ENCODE assay signal across 12 cellular contexts in genomic region chr1:46806196-46807020, GRCh38. TPM values are rescaled to one million over a fixed set of nuclear protein-coding genes. Genes with fewer than 3 reads are reported as not detected.
DNase-seq lines count a peak whose midpoint lies in the region; ATAC-seq, FAIRE-seq and TF ChIP-seq lines count a peak whose summit lies in the region.
"Had no signal": no experiment of that assay in that cellular context is flagged by ENCODE, and none has a peak within 500 bp of the region (broad histone marks: within the 10 kb centered on the region; RNA-seq: fewer than 3 reads in every experiment).

No MANE protein-coding gene starts in this region.

- CTCF ChIA-PET in MCF 10A (lab: Yijun Ruan, JAX) (interaction anchor here (0.6 to 2.2 kb wide), 7 partner anchors 19 to 373 kb away, joined by 3 to 8 read pairs (median 4); no protein-coding TSS in a partner anchor), mammary epithelial cell (lab: Charles Lee; ENCODE audit: low non-redundant PET) (no interaction called here)
- CTCF ChIA-PET in activated naive CD4-positive, alpha-beta T cell treated with anti-CD3 and anti-CD28 coated beads for 36 hours (lab: Charles Lee), result no interaction called here

- 53% methylated on average over 11 of the region's 13 CpGs for WGBS in mammary epithelial cell (ENCODE audit: low coverage, missing lambda C conversion rate)
- 45 to 59% methylated on average over 6 to 8 of the region's 13 CpGs for WGBS in gastroesophageal sphincter (ENCODE audit: low coverage in 1 of 2), 2 donors
- 44 to 49% methylated on average over 13 of the region's 13 CpGs for WGBS in pancreas, 2 donors

- no peaks in the 10 kb centered on the region for H4K20me1 ChIP-seq in mammary epithelial cell (ENCODE audit: insufficient read depth, low read length)

- no peak for TF ChIP-seq EP300 in gastroesophageal sphincter (IDR thresholded peaks at IDR 0.05)

- POLR2A ChIA-PET in MCF 10A (lab: Yijun Ruan, JAX), result interaction anchor here (0.9 to 2.0 kb wide), 10 partner anchors 8 to 88 kb away, joined by 3 to 20 read pairs (median 4); partner anchors contain the start of gene CYP4B1

- no peaks in the 10 kb centered on the region for H3K36me3 ChIP-seq in mammary epithelial cell (ENCODE audit: insufficient read depth, low read length)
- H3K36me3 ChIP-seq in gastroesophageal sphincter, result no peaks in the 10 kb centered on the region
- H3K36me3 ChIP-seq in pancreas, result no peaks in the 10 kb centered on the region
- H3K36me3 ChIP-seq in vagina, result no peaks in the 10 kb centered on the region

- H3K9me3 ChIP-seq in mammary epithelial cell (replicated peaks; ENCODE audit: insufficient read depth, low read length) (no peaks in the 10 kb centered on the region), gastroesophageal sphincter (peaks cover 0 to 7% (median 0%) of the 10 kb centered on the region in 3 donors), pancreas (no peaks in the 10 kb centered on the region), vagina (no peaks in the 10 kb centered on the region)
- H3K9me3 ChIP-seq: A549 had no signal

- H3K27ac Mint-ChIP-seq in MCF 10A (ENCODE audit: low read depth, unreplicated experiment), result no peak overlapping the region
- no peak overlapping the region for H3K27ac Mint-ChIP-seq in activated naive CD4-positive, alpha-beta T cell treated with anti-CD3 and anti-CD28 coated beads for 36 hours
- no peak overlapping the region for H3K27ac Mint-ChIP-seq in activated T-helper 2 cell treated with anti-CD3 and anti-CD28 coated beads, Interferon-gamma antibody, Interleukin-2, Interleukin-4, amounts not matched to agents 10 μg/mL and 5 μg/mL and 100 μg/mL, durations not matched to agents 14 hours and 24 hours and 36 hours
- H3K27ac Mint-ChIP-seq: WTC11 had no signal

- H3K4me2 ChIP-seq in mammary epithelial cell (ENCODE audit: insufficient read depth, low read depth, low read length), result no peak overlapping the region
- H3K4me2 ChIP-seq: A549 had no signal

- ATAC-seq in gastroesophageal sphincter (peak; percentile 93), pancreas (peak; percentile 38 to 76 (median 63)), HG02798 (IDR thresholded peaks at IDR 0.05; ENCODE audit: poor library complexity, unreplicated experiment) (no peak)
- ATAC-seq: Panc1, WTC11 had no signal

- H3K79me2 ChIP-seq in mammary epithelial cell (ENCODE audit: insufficient read depth, low read length), result no peaks in the 10 kb centered on the region

- DNase-seq in MCF 10A (ENCODE audit: unreplicated experiment) (peak; percentile 90), mammary epithelial cell (no peak), pancreas (peak in 3 of 6 donors; percentile 7 to 22 (median 22)), vagina (ENCODE audit: extremely low spot score in 2 of 2) (peak; percentile 74 to 97)
- DNase-seq in activated naive CD4-positive, alpha-beta T cell treated with anti-CD3 and anti-CD28 coated beads for 36 hours, result no peak
- DNase-seq in activated T-helper 2 cell treated with anti-CD3 and anti-CD28 coated beads, Interferon-gamma antibody, Interleukin-2, Interleukin-4, amounts not matched to agents 10 μg/mL and 5 μg/mL and 100 μg/mL, durations not matched to agents 14 hours and 24 hours and 36 hours (ENCODE audit: low spot score), result no peak
- DNase-seq: nucleus accumbens had no signal

- no peaks in the 10 kb centered on the region for H3K27me3 Mint-ChIP-seq in MCF 10A (ENCODE audit: insufficient read depth, unreplicated experiment)
- H3K27me3 Mint-ChIP-seq in activated naive CD4-positive, alpha-beta T cell treated with anti-CD3 and anti-CD28 coated beads for 36 hours (ENCODE audit: low read depth), result peaks cover 2% of the 10 kb centered on the region
- H3K27me3 Mint-ChIP-seq in activated T-helper 2 cell treated with anti-CD3 and anti-CD28 coated beads, Interferon-gamma antibody, Interleukin-2, Interleukin-4, amounts not matched to agents 10 μg/mL and 5 μg/mL and 100 μg/mL, durations not matched to agents 14 hours and 24 hours and 36 hours (ENCODE audit: low read depth), result no peaks in the 10 kb centered on the region

- dilution Hi-C loops in mammary epithelial cell (cut with HindIII; ENCODE audit: low sequenced_read_pairs), result loop anchor here (5.0 kb wide), 1 partner anchor 59 kb away; no protein-coding TSS in a partner anchor

- peaks cover 10% of the 10 kb centered on the region for H3K36me3 Mint-ChIP-seq in MCF 10A (ENCODE audit: insufficient read depth, unreplicated experiment)
- no peaks in the 10 kb centered on the region for H3K36me3 Mint-ChIP-seq in activated naive CD4-positive, alpha-beta T cell treated with anti-CD3 and anti-CD28 coated beads for 36 hours (ENCODE audit: low read depth)
- no peaks in the 10 kb centered on the region for H3K36me3 Mint-ChIP-seq in activated T-helper 2 cell treated with anti-CD3 and anti-CD28 coated beads, Interferon-gamma antibody, Interleukin-2, Interleukin-4, amounts not matched to agents 10 μg/mL and 5 μg/mL and 100 μg/mL, durations not matched to agents 14 hours and 24 hours and 36 hours (ENCODE audit: low read depth)

- H3K27ac ChIP-seq in mammary epithelial cell (ENCODE audit: insufficient read depth, low read depth, low read length) (no peak overlapping the region), gastroesophageal sphincter (peak overlapping the region; percentile 11 to 86 (median 81)), pancreas (no peak overlapping the region), vagina (peak overlapping the region; percentile 83)
- H3K27ac ChIP-seq: A549 had no signal

- intact Hi-C loops in MCF 10A (cut with micrococcal nuclease), result no loop called here
- intact Hi-C loops in mammary epithelial cell (cut with micrococcal nuclease), result no loop called here
- intact Hi-C loops in pancreas (cut with DNase I), result no loop called here
- intact Hi-C loops in vagina (cut with DNase I), result no loop called here
- intact Hi-C loops in activated naive CD4-positive, alpha-beta T cell treated with anti-CD3 and anti-CD28 coated beads for 36 hours (cut with micrococcal nuclease), result no loop called here
- intact Hi-C loops in activated T-helper 2 cell treated with anti-CD3 and anti-CD28 coated beads, Interferon-gamma antibody, Interleukin-2, Interleukin-4, amounts not matched to agents 10 μg/mL and 5 μg/mL and 100 μg/mL, durations not matched to agents 14 hours and 24 hours and 36 hours (cut with micrococcal nuclease), result no loop called here

- H3K4me3 ChIP-seq in mammary epithelial cell (replicated peaks in 1 of 3; ENCODE audit: insufficient read depth in 1 of 3, low read depth in 2 of 3, low read length in 3 of 3) (no peak overlapping the region), gastroesophageal sphincter (peak overlapping the region in 1 of 2 donors; percentile 43), pancreas (no peak overlapping the region), vagina (no peak overlapping the region)
- H3K4me3 ChIP-seq: A549 had no signal

- TSS peak; percentile 97 for BruUV-seq in MCF 10A (replicated peaks; lab: Mats Ljungman, UMichigan)
- BruUV-seq in mammary epithelial cell (replicated peaks; lab: Mats Ljungman, UMichigan), result no TSS peak

- in situ Hi-C loops in mammary epithelial cell (cut with MboI; ENCODE audit: low sequenced_read_pairs in 2 of 2), result no loop called here

- H3K9ac ChIP-seq in mammary epithelial cell (ENCODE audit: insufficient read depth, low read length), result no peak overlapping the region

- TF ChIP-seq CTCF in MCF 10A (IDR thresholded peaks at IDR 0.05; ENCODE audit: unreplicated experiment), result no peak
- TF ChIP-seq CTCF in mammary epithelial cell (conservative IDR thresholded peaks at IDR 0.05 in 1 of 2, IDR thresholded peaks at IDR 0.05 in 1 of 2; ENCODE audit: extremely low read depth in 1 of 2, insufficient read depth in 1 of 2, low read depth in 1 of 2, low read length in 2 of 2), result no peak
- TF ChIP-seq CTCF in gastroesophageal sphincter (IDR thresholded peaks at IDR 0.05), result no peak
- no peak for TF ChIP-seq CTCF in pancreas (IDR thresholded peaks at IDR 0.05)
- TF ChIP-seq CTCF in vagina (IDR thresholded peaks at IDR 0.05), result no peak

- peak overlapping the region; percentile 46 for H3K4me3 Mint-ChIP-seq in MCF 10A (ENCODE audit: unreplicated experiment)
- H3K4me3 Mint-ChIP-seq in activated naive CD4-positive, alpha-beta T cell treated with anti-CD3 and anti-CD28 coated beads for 36 hours, result no peak overlapping the region
- H3K4me3 Mint-ChIP-seq in activated T-helper 2 cell treated with anti-CD3 and anti-CD28 coated beads, Interferon-gamma antibody, Interleukin-2, Interleukin-4, amounts not matched to agents 10 μg/mL and 5 μg/mL and 100 μg/mL, durations not matched to agents 14 hours and 24 hours and 36 hours (ENCODE audit: low read depth), result no peak overlapping the region
- H3K4me3 Mint-ChIP-seq: WTC11 had no signal

- no peak overlapping the region for H2AFZ ChIP-seq in mammary epithelial cell (ENCODE audit: low read depth, low read length)

- H3K27me3 ChIP-seq in mammary epithelial cell (ENCODE audit: insufficient read depth, low read length) (no peaks in the 10 kb centered on the region), gastroesophageal sphincter (peaks cover 5% of the 10 kb centered on the region), pancreas (no peaks in the 10 kb centered on the region), vagina (no peaks in the 10 kb centered on the region)

- TF ChIP-seq POLR2A in gastroesophageal sphincter (IDR thresholded peaks at IDR 0.05) (no peak), vagina (IDR thresholded peaks at IDR 0.05) (peak in 1 of 2 donors; percentile 8)

- H3K9me3 Mint-ChIP-seq in MCF 10A (ENCODE audit: unreplicated experiment), result no peaks in the 10 kb centered on the region
- H3K9me3 Mint-ChIP-seq in activated naive CD4-positive, alpha-beta T cell treated with anti-CD3 and anti-CD28 coated beads for 36 hours, result no peaks in the 10 kb centered on the region
- no peaks in the 10 kb centered on the region for H3K9me3 Mint-ChIP-seq in activated T-helper 2 cell treated with anti-CD3 and anti-CD28 coated beads, Interferon-gamma antibody, Interleukin-2, Interleukin-4, amounts not matched to agents 10 μg/mL and 5 μg/mL and 100 μg/mL, durations not matched to agents 14 hours and 24 hours and 36 hours

- FAIRE-seq in pancreas (lab: Jason Lieb, UNC), result no peak
- FAIRE-seq: A549 had no signal

- H3K4me1 ChIP-seq in mammary epithelial cell (ENCODE audit: insufficient read depth, low read length) (peaks cover 8% of the 10 kb centered on the region), gastroesophageal sphincter (peaks cover 0 to 33% (median 7%) of the 10 kb centered on the region in 3 donors), pancreas (no peaks in the 10 kb centered on the region), vagina (peaks cover 38% of the 10 kb centered on the region)
- H3K4me1 ChIP-seq: A549 had no signal

- peaks cover 19% of the 10 kb centered on the region for H3K4me1 Mint-ChIP-seq in MCF 10A (ENCODE audit: insufficient read depth, unreplicated experiment)
- H3K4me1 Mint-ChIP-seq in activated naive CD4-positive, alpha-beta T cell treated with anti-CD3 and anti-CD28 coated beads for 36 hours (ENCODE audit: low read depth), result no peaks in the 10 kb centered on the region
- no peaks in the 10 kb centered on the region for H3K4me1 Mint-ChIP-seq in activated T-helper 2 cell treated with anti-CD3 and anti-CD28 coated beads, Interferon-gamma antibody, Interleukin-2, Interleukin-4, amounts not matched to agents 10 μg/mL and 5 μg/mL and 100 μg/mL, durations not matched to agents 14 hours and 24 hours and 36 hours (ENCODE audit: low read depth)

RNA-seq across cellular contexts. Expression of gene CYP4B1, which starts 7.6 kb away (rescaled TPM):
- total RNA-seq in MCF 10A (2022), result 5.9 and 10.1 TPM in 2 replicates
- total RNA-seq in mammary epithelial cell, result under 1 TPM; 0.17 to 0.52 TPM
- 0.52 TPM for polyA plus RNA-seq in mammary epithelial cell
- polyA minus RNA-seq in mammary epithelial cell, result not detected
- total RNA-seq in gastroesophageal sphincter, result 100 to 1,000 TPM in 1 of 4 donors, 10 to 100 TPM in 3; 42.5 to 184 (median 77.6) TPM
- 1 to 10 TPM in 3 of 6 donors, under 1 TPM in 2, not detected in 1; 0.25 to 5.8 (median 1.0) TPM for total RNA-seq in pancreas
- polyA plus RNA-seq in pancreas, result 1 to 10 TPM; 2.3 to 3.0 TPM
- total RNA-seq in vagina, result 74.4 TPM
- total RNA-seq in activated naive CD4-positive, alpha-beta T cell treated with anti-CD3 and anti-CD28 coated beads for 36 hours, result not detected
- not detected in 2 replicates for total RNA-seq in activated T-helper 2 cell treated with anti-CD3 and anti-CD28 coated beads, Interferon-gamma antibody, Interleukin-2, Interleukin-4, amounts not matched to agents 10 μg/mL and 5 μg/mL and 100 μg/mL, durations not matched to agents 14 hours and 24 hours and 36 hours
- polyA plus RNA-seq: A549 had no signal

Comparison
In these comparisons a context has a peak if more than half of its experiments do, and no peak if none do; other contexts are left out.
1. DNase-seq: peak in MCF 10A (single experiment) and vagina (2 of 2); none in mammary epithelial cell (single experiment), activated naive CD4-positive, alpha-beta T cell treated with anti-CD3 and anti-CD28 coated beads for 36 hours (single experiment) and activated T-helper 2 cell treated with anti-CD3 and anti-CD28 coated beads, Interferon-gamma antibody, Interleukin-2, Interleukin-4, amounts not matched to agents 10 μg/mL and 5 μg/mL and 100 μg/mL, durations not matched to agents 14 hours and 24 hours and 36 hours (single experiment).
2. H3K27ac ChIP-seq: peak in gastroesophageal sphincter (4 of 4) and vagina (single experiment); none in mammary epithelial cell (single experiment) and pancreas (0 of 4).